Comparison of ENCODE assay signal across 8 cellular contexts in genomic region chr14:21269252-21270046, GRCh38. TPM values are rescaled to one million over a fixed set of nuclear protein-coding genes. Genes with fewer than 3 reads are reported as not detected.
DNase-seq lines count a peak whose midpoint lies in the region; ATAC-seq lines count a peak whose summit lies in the region.

Gene HNRNPC, minus strand, starts transcription at chr14:21269442. Its CDS starts 35,249 bp downstream, at chr14:21234193.

- peak; percentile 96 for DNase-seq in AG08396 (ENCODE audit: low spot score)
- peak; percentile 99 for DNase-seq in NCI-H345 treated with DMSO at 0.1 percent for 48 hours (lab: John Stamatoyannopoulos, UW; ENCODE audit: unreplicated experiment)
- DNase-seq in activated CD4-positive, CD25-positive, alpha-beta regulatory T cell (lab: John Stamatoyannopoulos, UW), result peak; percentile 98 to 100 (median 100)
- DNase-seq in central memory CD4-positive, alpha-beta T cell, result peak; percentile 100
- DNase-seq in immature natural killer cell, result peak; percentile 100
- peak; percentile 100 for DNase-seq in smooth muscle cell of the brain vasculature (ENCODE audit: low read depth, low spot score)

- peaks cover 14 to 26% (median 20%) of the 10 kb centered on the region in 3 donors for H3K27me3 Mint-ChIP-seq in immature natural killer cell (ENCODE audit: low read depth in 3 of 3)

- H3K27ac Mint-ChIP-seq in immature natural killer cell, result peak within 1 kb of the TSS; percentile 99 to 100 (median 100)

- no peaks in the 10 kb centered on the region for H3K9me3 Mint-ChIP-seq in immature natural killer cell

- H3K36me3 Mint-ChIP-seq in immature natural killer cell, result peaks cover 0 to 19% (median 12%) of the 10 kb centered on the region in 3 donors

- peaks cover 46 to 57% of the 10 kb centered on the region in 2 donors for H3K4me1 Mint-ChIP-seq in immature natural killer cell

- peak; percentile 94 for ATAC-seq in GM19023 (IDR thresholded peaks at IDR 0.05; ENCODE audit: unreplicated experiment)
- ATAC-seq in HG03280 (IDR thresholded peaks at IDR 0.05; ENCODE audit: unreplicated experiment), result peak; percentile 92

- peak within 1 kb of the TSS; percentile 93 to 100 (median 99) for H3K4me3 Mint-ChIP-seq in immature natural killer cell

RNA-seq across cellular contexts. Expression of gene HNRNPC, which starts in this region (rescaled TPM):
- polyA plus RNA-seq in immature natural killer cell, result 100 to 1,000 TPM; 622 to 879 (median 758) TPM

Comparison
In these comparisons a context has a peak if more than half of its experiments do, and no peak if none do; other contexts are left out.
1. Peak in every context shown above with its lines: DNase-seq and ATAC-seq.